Comparison of ENCODE assay signal across 8 cellular contexts in the genomic region with DNA sequence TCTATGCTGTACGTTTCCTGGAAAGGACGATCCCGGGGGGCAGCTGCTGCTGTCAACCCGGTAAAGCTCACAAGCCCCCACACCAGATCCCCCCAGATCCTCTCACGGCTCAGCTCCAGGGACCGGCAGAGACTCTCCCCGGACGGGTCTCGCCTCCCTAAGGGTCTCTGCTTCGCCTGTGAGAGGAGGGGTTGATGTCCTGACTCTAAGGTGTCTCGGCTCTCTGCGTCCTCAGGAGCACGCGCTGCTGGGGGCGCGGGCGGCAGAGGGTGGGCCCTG. TPM values are rescaled to one million over a fixed set of nuclear protein-coding genes. Genes with fewer than 3 reads are reported as not detected.
A peak's percentile ranks its signal among the peaks of the same experiment; 100 is the strongest.
DNase-seq lines count a peak whose midpoint lies in the region; ATAC-seq and TF ChIP-seq lines count a peak whose summit lies in the region.

No MANE protein-coding gene starts in this region.

- H3K36me3 ChIP-seq in brain microvascular endothelial cell (replicated peaks): no peaks in the 10 kb centered on the region
- H3K36me3 ChIP-seq in upper lobe of right lung: no peaks in the 10 kb centered on the region

- H3K9me3 ChIP-seq in upper lobe of right lung: no peaks in the 10 kb centered on the region

- ATAC-seq in GM18511 (IDR thresholded peaks at IDR 0.05; ENCODE audit: unreplicated experiment): peak; percentile 34
- peak; percentile 18 for ATAC-seq in HG03460 (IDR thresholded peaks at IDR 0.05; ENCODE audit: unreplicated experiment)
- peak; percentile 8 for ATAC-seq in memory B cell (ENCODE audit: low read depth)
- ATAC-seq in upper lobe of right lung: no peak
- ATAC-seq in left lobe of liver: no peak

- H3K4me3 Mint-ChIP-seq in memory B cell: peak overlapping the region; percentile 60

- no peak for DNase-seq in brain microvascular endothelial cell
- DNase-seq in memory B cell (ENCODE audit: low spot score in 2 of 2): peak in 1 of 2 donors; percentile 32
- DNase-seq in upper lobe of right lung: no peak
- no peak for DNase-seq in GF-D8 (lab: John Stamatoyannopoulos, UW)
- DNase-seq in left lobe of liver (ENCODE audit: low spot score): no peak
- DNase-seq in stimulated activated CD4-positive, alpha-beta T cell treated with anti-CD3 and anti-CD28 coated beads, Interleukin-2, amount 100 ng/mL, for 48 hours: no peak

- H3K27ac ChIP-seq in brain microvascular endothelial cell (no peak overlapping the region), upper lobe of right lung (peak overlapping the region; percentile 72)

- H3K27me3 ChIP-seq in brain microvascular endothelial cell (replicated peaks) (no peaks in the 10 kb centered on the region), upper lobe of right lung (no peaks in the 10 kb centered on the region)

- intact Hi-C loops in upper lobe of right lung (cut with DNase I): loop anchor here (10.0 kb wide), 1 partner anchor 407 kb away; no protein-coding TSS in a partner anchor

- no peaks in the 10 kb centered on the region for H3K36me3 Mint-ChIP-seq in memory B cell

- H3K4me1 ChIP-seq in upper lobe of right lung: peaks cover 31% of the 10 kb centered on the region

- H3K9me3 Mint-ChIP-seq in memory B cell: peaks cover 2% of the 10 kb centered on the region

- no peak overlapping the region for H3K27ac Mint-ChIP-seq in memory B cell

- peaks cover 13% of the 10 kb centered on the region for H3K4me1 Mint-ChIP-seq in memory B cell

- H3K4me3 ChIP-seq in brain microvascular endothelial cell (ENCODE audit: low read depth, low read length): peak overlapping the region; percentile 66
- H3K4me3 ChIP-seq in upper lobe of right lung: peak overlapping the region; percentile 90

- in situ Hi-C loops in brain microvascular endothelial cell (cut with HindIII; ENCODE audit: low pct_ligation_motif_present, low sequenced_read_pairs): no loop called here

- H3K27me3 Mint-ChIP-seq in memory B cell: peaks cover 10% of the 10 kb centered on the region

- TF ChIP-seq CTCF in brain microvascular endothelial cell (IDR thresholded peaks at IDR 0.05; ENCODE audit: low read depth, low read length, missing control alignments): no peak
- TF ChIP-seq CTCF in upper lobe of right lung (IDR thresholded peaks at IDR 0.05): no peak

RNA-seq across cellular contexts. Expression of a gene that starts 0.5 kb away (rescaled TPM):
- 9.8 TPM for total RNA-seq in upper lobe of right lung
- total RNA-seq in left lobe of liver: 3.9 TPM

RNA-seq across cellular contexts. Expression of a gene that starts 26.5 kb away (rescaled TPM):
- total RNA-seq in upper lobe of right lung: 254 TPM
- 314 TPM for total RNA-seq in left lobe of liver

RNA-seq across cellular contexts. Expression of a gene that starts 32.6 kb away (rescaled TPM):
- 17.1 TPM for total RNA-seq in upper lobe of right lung
- 4.1 TPM for total RNA-seq in left lobe of liver

Comparison
In these comparisons a context has a peak if more than half of its experiments do, and no peak if none do; other contexts are left out.
1. ATAC-seq: peak in GM18511 (single experiment), HG03460 (single experiment) and memory B cell (single experiment); none in upper lobe of right lung (single experiment) and left lobe of liver (single experiment).